18 cellular contexts compared by ENCODE assay signal in the genomic region with DNA sequence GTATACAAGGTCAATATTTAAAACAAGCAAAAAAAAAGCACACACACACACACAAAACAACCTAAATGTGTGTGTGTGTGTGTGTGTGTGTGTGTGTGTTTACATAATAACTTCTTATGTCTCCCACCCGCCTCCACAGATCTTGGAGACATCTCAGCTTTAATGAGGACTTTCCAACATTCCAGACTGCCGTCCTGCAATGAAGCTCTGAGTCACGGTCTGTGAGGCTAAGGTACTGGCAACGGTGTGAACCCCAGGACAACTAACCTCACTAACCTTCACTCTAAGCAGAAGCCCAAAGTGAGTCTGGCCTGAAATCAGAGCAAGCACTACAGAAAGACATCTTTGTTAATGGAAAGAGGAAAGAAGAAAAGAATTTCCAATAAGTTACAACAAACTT. TPM values are rescaled to one million over a fixed set of nuclear protein-coding genes. Genes with fewer than 3 reads are reported as not detected.
DNase-seq lines count a peak whose midpoint lies in the region; TF ChIP-seq lines count a peak whose summit lies in the region.
"Had no signal": no experiment of that assay in that cellular context is flagged by ENCODE, and none has a peak within 500 bp of the region (broad histone marks: within the 10 kb centered on the region; RNA-seq: fewer than 3 reads in every experiment).

No MANE protein-coding gene starts in this region.

- no peak overlapping the region for H4K8ac ChIP-seq in mesendoderm (ENCODE audit: low read depth, low read length)

- H3K36me3 ChIP-seq in breast epithelium (no peaks in the 10 kb centered on the region), brain microvascular endothelial cell (replicated peaks) (no peaks in the 10 kb centered on the region), mesendoderm (ENCODE audit: control insufficient read depth, insufficient read depth, low read length) (no peaks in the 10 kb centered on the region), MM.1S (replicated peaks; ENCODE audit: insufficient read depth, low read length) (no peaks in the 10 kb centered on the region)

- H3K27ac Mint-ChIP-seq in MCF 10A (ENCODE audit: low read depth, unreplicated experiment): peak overlapping the region; percentile 80
- H3K27ac Mint-ChIP-seq: activated naive CD4-positive, alpha-beta T cell treated with anti-CD3 and anti-CD28 coated beads, Interleukin-2, amount 50 U/mL, for 72 hours; dendritic cell treated with granulocyte-macrophage colony-stimulating factor and Interleukin-4, amounts not matched to agents 40 ng/mL and 50 ng/mL, for 4 days; naive B cell had no signal

- H3K27me3 Mint-ChIP-seq in MCF 10A (ENCODE audit: insufficient read depth, unreplicated experiment): no peaks in the 10 kb centered on the region
- H3K27me3 Mint-ChIP-seq: dendritic cell treated with granulocyte-macrophage colony-stimulating factor and Interleukin-4, amounts not matched to agents 40 ng/mL and 50 ng/mL, for 4 days had no signal

- H3K4me1 ChIP-seq in breast epithelium: no peaks in the 10 kb centered on the region
- peaks cover 12% of the 10 kb centered on the region for H3K4me1 ChIP-seq in mesendoderm (ENCODE audit: control insufficient read depth, low read depth, low read length)
- H3K4me1 ChIP-seq in MM.1S (ENCODE audit: low read length): no peaks in the 10 kb centered on the region

- H2BK120ac ChIP-seq in mesendoderm (ENCODE audit: low read depth, low read length): no peak overlapping the region

- H3K9ac ChIP-seq in mesendoderm (ENCODE audit: low read length): no peak overlapping the region
- H3K9ac ChIP-seq in MM.1S (ENCODE audit: low read length): no peak overlapping the region

- no peak overlapping the region for H3K4me3 Mint-ChIP-seq in MCF 10A (ENCODE audit: unreplicated experiment)
- H3K4me3 Mint-ChIP-seq: dendritic cell treated with granulocyte-macrophage colony-stimulating factor and Interleukin-4, amounts not matched to agents 40 ng/mL and 50 ng/mL, for 4 days; naive B cell had no signal

- H3K9me3 ChIP-seq in breast epithelium (no peaks in the 10 kb centered on the region), MM.1S (replicated peaks; ENCODE audit: insufficient read depth, low read length) (no peaks in the 10 kb centered on the region)

- H3K4ac ChIP-seq in mesendoderm (ENCODE audit: low read depth, low read length): no peak overlapping the region

- H4K5ac ChIP-seq in mesendoderm (ENCODE audit: low read length): no peak overlapping the region

- H3K27me3 ChIP-seq in breast epithelium (no peaks in the 10 kb centered on the region), brain microvascular endothelial cell (replicated peaks) (no peaks in the 10 kb centered on the region), mesendoderm (ENCODE audit: insufficient read depth, low read length, poor library complexity) (no peaks in the 10 kb centered on the region), MM.1S (replicated peaks; ENCODE audit: insufficient read depth, low read length) (no peaks in the 10 kb centered on the region)

- H3K27ac ChIP-seq in breast epithelium: no peak overlapping the region
- peak overlapping the region; percentile 76 for H3K27ac ChIP-seq in brain microvascular endothelial cell
- peak overlapping the region; percentile 5 for H3K27ac ChIP-seq in mesendoderm (ENCODE audit: low read depth, low read length)
- no peak overlapping the region for H3K27ac ChIP-seq in MM.1S (ENCODE audit: low read length)
- H3K27ac ChIP-seq: 22Rv1 had no signal

- H3K18ac ChIP-seq in mesendoderm (ENCODE audit: low read length): peak overlapping the region; percentile 47

- peaks cover 27% of the 10 kb centered on the region for H3K4me1 Mint-ChIP-seq in MCF 10A (ENCODE audit: insufficient read depth, unreplicated experiment)

- H2BK5ac ChIP-seq in mesendoderm (ENCODE audit: low read length): no peak overlapping the region

- H3K79me1 ChIP-seq in mesendoderm (ENCODE audit: low read length): no peaks in the 10 kb centered on the region

- TF ChIP-seq CTCF in MCF 10A (IDR thresholded peaks at IDR 0.05; ENCODE audit: unreplicated experiment) (no peak), breast epithelium (IDR thresholded peaks at IDR 0.05) (no peak), brain microvascular endothelial cell (IDR thresholded peaks at IDR 0.05; ENCODE audit: low read depth, low read length, missing control alignments) (no peak), MM.1S (IDR thresholded peaks at IDR 0.05; ENCODE audit: low read length) (no peak)

- H3K9me3 Mint-ChIP-seq in MCF 10A (ENCODE audit: unreplicated experiment): no peaks in the 10 kb centered on the region
- H3K9me3 Mint-ChIP-seq: activated naive CD4-positive, alpha-beta T cell treated with anti-CD3 and anti-CD28 coated beads, Interleukin-2, amount 50 U/mL, for 72 hours; dendritic cell treated with granulocyte-macrophage colony-stimulating factor and Interleukin-4, amounts not matched to agents 40 ng/mL and 50 ng/mL, for 4 days; naive B cell had no signal

- no peaks in the 10 kb centered on the region for H3F3A ChIP-seq in MM.1S (ENCODE audit: insufficient read depth, low read length)

- in situ Hi-C loops in brain microvascular endothelial cell (cut with HindIII; ENCODE audit: low pct_ligation_motif_present, low sequenced_read_pairs): no loop called here

- WGBS in mesendoderm (ENCODE audit: extremely low coverage, insufficient coverage, low lambda C conversion rate): no CpG with 5 or more reads among the region's 4 CpGs

- no peaks in the 10 kb centered on the region for H3K79me2 ChIP-seq in mesendoderm (ENCODE audit: control insufficient read depth, insufficient read depth, low read length)
- no peaks in the 10 kb centered on the region for H3K79me2 ChIP-seq in MM.1S (ENCODE audit: low read length)

- H3K9me2 ChIP-seq in MM.1S (replicated peaks; ENCODE audit: insufficient read depth, low read length): no peaks in the 10 kb centered on the region

- DNase-seq in MCF 10A (ENCODE audit: unreplicated experiment): peak; percentile 75
- no peak for DNase-seq in breast epithelium (ENCODE audit: low spot score in 2 of 2)
- DNase-seq in brain microvascular endothelial cell: peak; percentile 92
- DNase-seq in mesendoderm: peak; percentile 74
- no peak for DNase-seq in MM.1S
- no peak for DNase-seq in ureter (ENCODE audit: low spot score)
- DNase-seq in NCI-H82 (lab: John Stamatoyannopoulos, UW): no peak
- DNase-seq in OCI-M1 (lab: John Stamatoyannopoulos, UW): no peak
- DNase-seq: activated CD4-positive, CD25-positive, alpha-beta regulatory T cell; activated CD8-positive, alpha-beta memory T cell treated with anti-CD3 and anti-CD28 coated beads, Interleukin-2, amount 50 U/mL, for 4 hours; foreskin melanocyte; naive B cell; NCI-H1092; NCI-H446; T-helper 1 cell had no signal

- no peak overlapping the region for H3K56ac ChIP-seq in mesendoderm (ENCODE audit: low read length)

- no peak overlapping the region for H3K4me3 ChIP-seq in breast epithelium
- no peak overlapping the region for H3K4me3 ChIP-seq in brain microvascular endothelial cell (ENCODE audit: low read depth, low read length)
- H3K4me3 ChIP-seq in mesendoderm (ENCODE audit: low read length): no peak overlapping the region
- no peak overlapping the region for H3K4me3 ChIP-seq in MM.1S (ENCODE audit: low read length)

- H3K36me3 Mint-ChIP-seq in MCF 10A (ENCODE audit: insufficient read depth, unreplicated experiment): no peaks in the 10 kb centered on the region
- H3K36me3 Mint-ChIP-seq: naive B cell had no signal

- H2AK5ac ChIP-seq in mesendoderm (ENCODE audit: low read length): no peak overlapping the region

- POLR2A ChIA-PET in MCF 10A (lab: Yijun Ruan, JAX): interaction anchor here (0.5 to 1.3 kb wide), 12 partner anchors 9 to 698 kb away, joined by 3 to 6 read pairs (median 3); a partner anchor contains a TSS

- H3K23ac ChIP-seq in mesendoderm (ENCODE audit: low read length): no peak overlapping the region

- no peak overlapping the region for H2BK15ac ChIP-seq in mesendoderm (replicated peaks; ENCODE audit: low read depth)

- no peak overlapping the region for H3K4me2 ChIP-seq in mesendoderm (ENCODE audit: low read length)
- H3K4me2 ChIP-seq in MM.1S (ENCODE audit: low read depth, low read length): no peak overlapping the region

- intact Hi-C loops in MCF 10A (cut with micrococcal nuclease) (no loop called here), breast epithelium (cut with DNase I; ENCODE audit: low total_unique reads) (no loop called here)

- no peak overlapping the region for H2AFZ ChIP-seq in MM.1S (ENCODE audit: low read length)

- no TSS peak for BruUV-seq in MCF 10A (replicated peaks; lab: Mats Ljungman, UMichigan)

- no peak for TF ChIP-seq POLR2A in breast epithelium (IDR thresholded peaks at IDR 0.05)

- no peaks in the 10 kb centered on the region for H4K20me1 ChIP-seq in MM.1S (ENCODE audit: insufficient read depth, low read length)

- CTCF ChIA-PET in MCF 10A (lab: Yijun Ruan, JAX): interaction anchor here (0.6 to 4.7 kb wide), 11 partner anchors 18 to 975 kb away, joined by 3 to 24 read pairs (median 5); no protein-coding TSS in a partner anchor

RNA-seq across cellular contexts. Expression of a gene that starts 22.3 kb away (rescaled TPM):
- total RNA-seq in MCF 10A (2022) (0.25 and 0.56 TPM in 2 replicates), breast epithelium (under 1 TPM; 0.33 to 0.48 (median 0.44) TPM), ureter (0.26 TPM)
- 0.08 TPM for polyA plus RNA-seq in mesendoderm (2013, experiment 1 of 2)
- 0.04 TPM for polyA plus RNA-seq in mesendoderm (2013, experiment 2 of 2)

Comparison
In these comparisons a context has a peak if more than half of its experiments do, and no peak if none do; other contexts are left out.
1. DNase-seq: peak in MCF 10A (single experiment), brain microvascular endothelial cell (single experiment) and mesendoderm (single experiment); none in breast epithelium (0 of 2), MM.1S (single experiment), ureter (single experiment), NCI-H82 (single experiment) and OCI-M1 (single experiment).
2. H3K27ac ChIP-seq: peak in brain microvascular endothelial cell (single experiment) and mesendoderm (single experiment); none in breast epithelium (0 of 2) and MM.1S (single experiment).